Comparison of ENCODE assay signal across 19 cellular contexts in genomic region chr16:4056161-4057105, GRCh38.
"Had no signal": no experiment of that assay in that cellular context is flagged by ENCODE, and none has a peak within 500 bp of the region (broad histone marks: within the 10 kb centered on the region; RNA-seq: fewer than 3 reads in every experiment).

No MANE protein-coding gene starts in this region.

- ATAC-seq: activated naive CD8-positive, alpha-beta T cell treated with anti-CD3 and anti-CD28 coated beads, Interleukin-2, amount 50 U/mL, for 24 hours; activated T-cell treated with anti-CD3 and anti-CD28 coated beads, Interleukin-2, amount 50 U/mL, for 4 hours; foreskin keratinocyte; lower lobe of right lung; upper lobe of right lung had no signal

- H3K27ac ChIP-seq: dorsolateral prefrontal cortex, foreskin keratinocyte, lower lobe of right lung, right atrium auricular region, skin epidermis, upper lobe of right lung had no signal

- DNase-seq: activated CD4-positive, alpha-beta memory T cell treated with anti-CD3 and anti-CD28 coated beads, Interleukin-2, amount 10 ng/mL, durations not matched to agents 7 days and 5 days; activated CD4-positive, alpha-beta T cell treated with anti-CD3 and anti-CD28 coated beads for 48 hours; activated CD4-positive, CD25-positive, alpha-beta regulatory T cell; activated naive CD4-positive, alpha-beta T cell treated with anti-CD3 and anti-CD28 coated beads, Interleukin-2, amount 10 ng/mL, durations not matched to agents 7 days and 5 days; activated naive CD8-positive, alpha-beta T cell treated with anti-CD3 and anti-CD28 coated beads, Interleukin-2, amount 50 U/mL, for 24 hours; activated T-cell treated with anti-CD3 and anti-CD28 coated beads, Interleukin-2, amount 50 U/mL, for 4 hours; dorsolateral prefrontal cortex; foreskin keratinocyte; glutamatergic neuron; hippocampal formation; islet precursor cell; lower lobe of right lung; upper lobe of right lung had no signal

- H3K9me3 ChIP-seq: upper lobe of right lung had no signal

- H3K27me3 ChIP-seq: foreskin keratinocyte, right atrium auricular region, upper lobe of right lung had no signal

- H3K4me3 Mint-ChIP-seq: activated CD4-positive, alpha-beta memory T cell treated with anti-CD3 and anti-CD28 coated beads, Interleukin-2, amount 10 ng/mL, durations not matched to agents 7 days and 5 days; activated naive CD4-positive, alpha-beta T cell treated with anti-CD3 and anti-CD28 coated beads, Interleukin-2, amount 10 ng/mL, durations not matched to agents 7 days and 5 days; activated naive CD8-positive, alpha-beta T cell treated with anti-CD3 and anti-CD28 coated beads, Interleukin-2, amount 50 U/mL, for 24 hours; activated T-cell treated with anti-CD3 and anti-CD28 coated beads, Interleukin-2, amount 50 U/mL, for 4 hours; brain; stimulated activated naive CD8-positive, alpha-beta T cell treated with anti-CD3 and anti-CD28 coated beads, Interleukin-15, Interleukin-2, amounts not matched to agents 100 ng/mL and 50 ng/mL, for 24 hours had no signal

- H3K36me3 ChIP-seq: lower lobe of right lung, right atrium auricular region, upper lobe of right lung had no signal

- H3K27me3 Mint-ChIP-seq: activated CD4-positive, alpha-beta memory T cell treated with anti-CD3 and anti-CD28 coated beads, Interleukin-2, amount 10 ng/mL, durations not matched to agents 7 days and 5 days; activated naive CD8-positive, alpha-beta T cell treated with anti-CD3 and anti-CD28 coated beads, Interleukin-2, amount 50 U/mL, for 24 hours; brain; progenitor cell of endocrine pancreas; stimulated activated naive CD8-positive, alpha-beta T cell treated with anti-CD3 and anti-CD28 coated beads, Interleukin-15, Interleukin-2, amounts not matched to agents 100 ng/mL and 50 ng/mL, for 24 hours had no signal

- H3K27ac Mint-ChIP-seq: activated CD4-positive, alpha-beta memory T cell treated with anti-CD3 and anti-CD28 coated beads, Interleukin-2, amount 10 ng/mL, durations not matched to agents 7 days and 5 days; activated naive CD4-positive, alpha-beta T cell treated with anti-CD3 and anti-CD28 coated beads, Interleukin-2, amount 10 ng/mL, durations not matched to agents 7 days and 5 days; activated naive CD8-positive, alpha-beta T cell treated with anti-CD3 and anti-CD28 coated beads, Interleukin-2, amount 50 U/mL, for 24 hours; nephron; progenitor cell of endocrine pancreas; stimulated activated naive CD8-positive, alpha-beta T cell treated with anti-CD3 and anti-CD28 coated beads, Interleukin-15, Interleukin-2, amounts not matched to agents 100 ng/mL and 50 ng/mL, for 24 hours had no signal

- H3K4me3 ChIP-seq: dorsolateral prefrontal cortex, lower lobe of right lung, right atrium auricular region, skin epidermis, upper lobe of right lung had no signal
